Comparison of ENCODE assay signal across 5 cellular contexts in genomic region chr22:36427952-36428351, GRCh38. TPM values are rescaled to one million over a fixed set of nuclear protein-coding genes. Genes with fewer than 3 reads are reported as not detected.
DNase-seq lines count a peak whose midpoint lies in the region; ATAC-seq and TF ChIP-seq lines count a peak whose summit lies in the region.
"Not testable (repeated sequence)": the region's sequence is repeated elsewhere in the genome, so short reads cannot be mapped to it uniquely, and the experiment has no call there.

No MANE protein-coding gene starts in this region.

- not testable (repeated sequence) for H3K4me3 Mint-ChIP-seq in H9; activated naive CD4-positive, alpha-beta T cell treated with anti-CD3 and anti-CD28 coated beads, Interleukin-2, amount 50 U/mL, for 24 hours; nephron; stimulated activated memory B cell treated with anti-CD40 and anti-IgM and Interleukin-4, amounts not matched to agents 10 μg/mL and 1 μg/mL and 100 μg/mL, for 72 hours

- H3K27me3 ChIP-seq in H9 (ENCODE audit: insufficient read depth, low read length); neutrophil: not testable (repeated sequence)

- H3K4me1 Mint-ChIP-seq in H9: peaks cover 21 to 30% of the 10 kb centered on the region in 2 experiments
- peaks cover 30% of the 10 kb centered on the region for H3K4me1 Mint-ChIP-seq in activated naive CD4-positive, alpha-beta T cell treated with anti-CD3 and anti-CD28 coated beads, Interleukin-2, amount 50 U/mL, for 24 hours
- H3K4me1 Mint-ChIP-seq in nephron: peaks cover 31% of the 10 kb centered on the region
- H3K4me1 Mint-ChIP-seq in stimulated activated memory B cell treated with anti-CD40 and anti-IgM and Interleukin-4, amounts not matched to agents 10 μg/mL and 1 μg/mL and 100 μg/mL, for 72 hours: peaks cover 28% of the 10 kb centered on the region

- not testable (repeated sequence) for H3K4ac ChIP-seq in H9 (ENCODE audit: low read depth, low read length)

- not testable (repeated sequence) for H4K8ac ChIP-seq in H9 (replicated peaks; ENCODE audit: insufficient read length, low read depth, low read length)

- not testable (repeated sequence) for H4K5ac ChIP-seq in H9 (ENCODE audit: insufficient read length, low read depth, low read length)

- H2BK20ac ChIP-seq in H9 (ENCODE audit: low read depth, low read length, poor library complexity, severe bottlenecking): not testable (repeated sequence)

- ATAC-seq in stimulated activated memory B cell treated with anti-CD40 and anti-IgM and Interleukin-4, amounts not matched to agents 10 μg/mL and 1 μg/mL and 100 μg/mL, for 72 hours: not testable (repeated sequence)

- not testable (repeated sequence) for H3K4me1 ChIP-seq in H9 (ENCODE audit: insufficient read depth, low read length)
- H3K4me1 ChIP-seq in neutrophil (ENCODE audit: control insufficient read depth in 1 of 2, insufficient read depth in 1 of 2, low read depth in 1 of 2, low read length in 1 of 2): peaks cover 55 to 57% of the 10 kb centered on the region in 2 experiments

- H2BK15ac ChIP-seq in H9 (ENCODE audit: low read depth, low read length): not testable (repeated sequence)

- not testable (repeated sequence) for H3K9me3 ChIP-seq in H9 (ENCODE audit: control insufficient read depth, low read depth, low read length); neutrophil

- not testable (repeated sequence) for H3K56ac ChIP-seq in H9 (ENCODE audit: insufficient read length, low read depth, low read length)

- not testable (repeated sequence) for H4K20me1 ChIP-seq in H9 (ENCODE audit: control insufficient read depth, insufficient read depth, insufficient read length)

- not testable (repeated sequence) for H3K36me3 ChIP-seq in neutrophil

- H3K9ac ChIP-seq in H9 (ENCODE audit: extremely low read depth, insufficient read length, low read length): not testable (repeated sequence)

- H3K27ac Mint-ChIP-seq in H9: peak overlapping the region in 2 of 3 experiments; percentile 40 to 53; a peak in 1 of 7 replicates
- H3K27ac Mint-ChIP-seq in activated naive CD4-positive, alpha-beta T cell treated with anti-CD3 and anti-CD28 coated beads, Interleukin-2, amount 50 U/mL, for 24 hours: peak overlapping the region; percentile 41
- peak overlapping the region; percentile 82 to 96 (median 95) for H3K27ac Mint-ChIP-seq in nephron
- peak overlapping the region; percentile 26 for H3K27ac Mint-ChIP-seq in stimulated activated memory B cell treated with anti-CD40 and anti-IgM and Interleukin-4, amounts not matched to agents 10 μg/mL and 1 μg/mL and 100 μg/mL, for 72 hours

- not testable (repeated sequence) for H3K14ac ChIP-seq in H9 (ENCODE audit: insufficient read depth, low read length)

- not testable (repeated sequence) for H3K9me3 Mint-ChIP-seq in H9; activated naive CD4-positive, alpha-beta T cell treated with anti-CD3 and anti-CD28 coated beads, Interleukin-2, amount 50 U/mL, for 24 hours; nephron; stimulated activated memory B cell treated with anti-CD40 and anti-IgM and Interleukin-4, amounts not matched to agents 10 μg/mL and 1 μg/mL and 100 μg/mL, for 72 hours

- not testable (repeated sequence) for TF ChIP-seq CTCF in H9 (conservative IDR thresholded peaks at IDR 0.05); nephron (IDR thresholded peaks at IDR 0.05; ENCODE audit: unreplicated experiment in 3 of 3); neutrophil (IDR thresholded peaks at IDR 0.05)

- not testable (repeated sequence) for H2BK12ac ChIP-seq in H9 (ENCODE audit: insufficient read length, low read depth, low read length)

- not testable (repeated sequence) for H3K79me2 ChIP-seq in H9 (ENCODE audit: insufficient read depth, low read length)

- H3K27me3 Mint-ChIP-seq in H9 (ENCODE audit: low read depth); activated naive CD4-positive, alpha-beta T cell treated with anti-CD3 and anti-CD28 coated beads, Interleukin-2, amount 50 U/mL, for 24 hours; nephron (ENCODE audit: low read depth); stimulated activated memory B cell treated with anti-CD40 and anti-IgM and Interleukin-4, amounts not matched to agents 10 μg/mL and 1 μg/mL and 100 μg/mL, for 72 hours: not testable (repeated sequence)

- not testable (repeated sequence) for H3K4me3 ChIP-seq in neutrophil (ENCODE audit: low read depth in 1 of 2, low read length in 1 of 2)

- H2AFZ ChIP-seq in H9 (ENCODE audit: low read length): not testable (repeated sequence)

- H3K27ac ChIP-seq in H9 (ENCODE audit: insufficient read length, low read depth, low read length): not testable (repeated sequence)
- H3K27ac ChIP-seq in neutrophil: peak overlapping the region; percentile 94

- not testable (repeated sequence) for H3K36me3 Mint-ChIP-seq in H9 (ENCODE audit: insufficient read depth in 1 of 3, low read depth in 3 of 3); activated naive CD4-positive, alpha-beta T cell treated with anti-CD3 and anti-CD28 coated beads, Interleukin-2, amount 50 U/mL, for 24 hours; nephron (ENCODE audit: low read depth); stimulated activated memory B cell treated with anti-CD40 and anti-IgM and Interleukin-4, amounts not matched to agents 10 μg/mL and 1 μg/mL and 100 μg/mL, for 72 hours

- H3K18ac ChIP-seq in H9 (ENCODE audit: insufficient read length, low read depth, low read length): not testable (repeated sequence)

- H4K91ac ChIP-seq in H9 (ENCODE audit: insufficient read length, low read depth, low read length): not testable (repeated sequence)

- not testable (repeated sequence) for DNase-seq in H9

- not testable (repeated sequence) for H3T11ph ChIP-seq in H9 (ENCODE audit: low read length)

- not testable (repeated sequence) for H2BK120ac ChIP-seq in H9 (ENCODE audit: low read depth, low read length, poor library complexity, severe bottlenecking)

- H3K79me1 ChIP-seq in H9 (ENCODE audit: insufficient read depth, low read depth, low read length, poor library complexity, severe bottlenecking): not testable (repeated sequence)

- no CpG with 5 or more reads among the region's 11 CpGs for WGBS in H9 (ENCODE audit: extremely low coverage, insufficient read length, low lambda C conversion rate)

- not testable (repeated sequence) for H3K23ac ChIP-seq in H9 (ENCODE audit: insufficient read length, low read depth, low read length)

- H3K23me2 ChIP-seq in H9 (ENCODE audit: insufficient read length, low read depth, low read length, poor library complexity, severe bottlenecking): not testable (repeated sequence)

- H2AK5ac ChIP-seq in H9 (ENCODE audit: insufficient read length, low read length): not testable (repeated sequence)

- H3K4me2 ChIP-seq in H9 (ENCODE audit: insufficient read depth, insufficient read length, low read length): not testable (repeated sequence)

- H2BK5ac ChIP-seq in H9 (ENCODE audit: insufficient read length, low read length): not testable (repeated sequence)

RNA-seq across cellular contexts. Expression of gene MYH9, which starts 40.2 kb away (rescaled TPM):
- total RNA-seq in H9 (2021): 243 and 266 TPM in 2 replicates

RNA-seq across cellular contexts. Expression of gene TXN2, which starts 53.5 kb away (rescaled TPM):
- 58.6 and 59.2 TPM in 2 replicates for total RNA-seq in H9 (2021)

Comparison
In these comparisons a context has a peak if more than half of its experiments do, and no peak if none do; other contexts are left out.
1. H3K27ac Mint-ChIP-seq: peak in every context shown above with its lines; median percentile 95 in nephron; 46 in H9; 41 in activated naive CD4-positive, alpha-beta T cell treated with anti-CD3 and anti-CD28 coated beads, Interleukin-2, amount 50 U/mL, for 24 hours; 26 in stimulated activated memory B cell treated with anti-CD40 and anti-IgM and Interleukin-4, amounts not matched to agents 10 μg/mL and 1 μg/mL and 100 μg/mL, for 72 hours.